10 cellular contexts compared by ENCODE assay signal in genomic region chrX:103586659-103587058, GRCh38. TPM values are rescaled to one million over a fixed set of nuclear protein-coding genes. Genes with fewer than 3 reads are reported as not detected.
DNase-seq lines count a peak whose midpoint lies in the region; ATAC-seq and TF ChIP-seq lines count a peak whose summit lies in the region.
"Had no signal": no experiment of that assay in that cellular context is flagged by ENCODE, and none has a peak within 500 bp of the region (broad histone marks: within the 10 kb centered on the region; RNA-seq: fewer than 3 reads in every experiment).

No MANE protein-coding gene starts in this region.

- peaks cover 20% of the 10 kb centered on the region for H3K36me3 Mint-ChIP-seq in Calu3 (ENCODE audit: insufficient read depth, unreplicated experiment)
- no peaks in the 10 kb centered on the region for H3K36me3 Mint-ChIP-seq in T-cell

- H3K27ac Mint-ChIP-seq in Calu3 (ENCODE audit: unreplicated experiment) (peak overlapping the region; percentile 77), T-cell (no peak overlapping the region)

- peak overlapping the region; percentile 87 for H3K4me3 Mint-ChIP-seq in Calu3 (ENCODE audit: low read depth, unreplicated experiment)
- H3K4me3 Mint-ChIP-seq in T-cell = peak overlapping the region; percentile 11 to 85 (median 83)

- CTCF ChIA-PET in Calu3 (lab: Charles Lee) (no interaction called here), T-cell (lab: Charles Lee) (no interaction called here)

- H3K4me1 ChIP-seq in sigmoid colon = peaks cover 0 to 13% (median 0%) of the 10 kb centered on the region in 4 donors

- WGBS in sigmoid colon, 2 donors = 65 to 79% methylated on average over 4 of the region's 4 CpGs

- H3K4me1 Mint-ChIP-seq in Calu3 (ENCODE audit: low read depth, unreplicated experiment) (peaks cover 12% of the 10 kb centered on the region), T-cell (peaks cover 13 to 18% (median 14%) of the 10 kb centered on the region in 3 donors)

- H3K27me3 Mint-ChIP-seq in Calu3 (ENCODE audit: unreplicated experiment) (no peaks in the 10 kb centered on the region), T-cell (peaks cover 0 to 21% of the 10 kb centered on the region in 2 donors)

- H3K27ac ChIP-seq in sigmoid colon = peak overlapping the region; percentile 87 to 92 (median 88)

- ATAC-seq in T-cell (replicated peaks in 1 of 4) (no peak), HG03045 (IDR thresholded peaks at IDR 0.05; ENCODE audit: unreplicated experiment) (no peak), HG02610 (IDR thresholded peaks at IDR 0.05; ENCODE audit: unreplicated experiment) (no peak)

- H3K9me3 ChIP-seq in sigmoid colon = no peaks in the 10 kb centered on the region

- no peak for TF ChIP-seq POLR2A in sigmoid colon (IDR thresholded peaks at IDR 0.05)

- H3K4me3 ChIP-seq in fibroblast of pulmonary artery (replicated peaks; ENCODE audit: low read depth, low read length) = peak overlapping the region; percentile 76
- H3K4me3 ChIP-seq in sigmoid colon = peak overlapping the region in 3 of 4 donors; percentile 63 to 65 (median 65)

- H3K27me3 ChIP-seq in sigmoid colon = no peaks in the 10 kb centered on the region

- DNase-seq in Calu3 (no peak), T-cell (no peak), fibroblast of pulmonary artery (ENCODE audit: low read depth) (no peak), sigmoid colon (no peak), NCI-H1092 treated with DMSO at 0.1 percent for 48 hours (lab: John Stamatoyannopoulos, UW) (no peak), SK-N-DZ (ENCODE audit: low spot score) (no peak)
- DNase-seq: effector CD4-positive, alpha-beta T cell; T1000 had no signal

- TF ChIP-seq EP300 in sigmoid colon (IDR thresholded peaks at IDR 0.05) = no peak

- TF ChIP-seq CTCF in Calu3 (IDR thresholded peaks at IDR 0.05; ENCODE audit: unreplicated experiment) = no peak
- no peak for TF ChIP-seq CTCF in fibroblast of pulmonary artery (IDR thresholded peaks at IDR 0.05; ENCODE audit: low read length, missing control alignments)
- no peak for TF ChIP-seq CTCF in sigmoid colon (IDR thresholded peaks at IDR 0.05)

- H3K9me3 Mint-ChIP-seq in Calu3 (ENCODE audit: low read depth, unreplicated experiment) = no peaks in the 10 kb centered on the region
- H3K9me3 Mint-ChIP-seq in T-cell = no peaks in the 10 kb centered on the region

- POLR2A ChIA-PET in T-cell (lab: Charles Lee) = no interaction called here

- intact Hi-C loops in Calu3 (cut with micrococcal nuclease; ENCODE audit: unreplicated experiment) (no loop called here), sigmoid colon (cut with DNase I) (loop anchor here (2.0 to 5.0 kb wide), 2 partner anchors 42 to 101 kb away; partner anchors contain the start of genes MORF4L2 and TCEAL1)

- BruUV-seq in Calu3 (replicated peaks; lab: Mats Ljungman, UMichigan) = no TSS peak

- H3K36me3 ChIP-seq in sigmoid colon = peaks cover 0 to 7% (median 0%) of the 10 kb centered on the region in 4 donors

RNA-seq across cellular contexts. Expression of gene TCEAL4, which starts 1.3 kb away (rescaled TPM):
- total RNA-seq in Calu3 (2022) (57.6 and 68.0 TPM in 2 replicates), T-cell (10 to 100 TPM in 2 of 5 donors, 1 to 10 TPM in 3; 9.4 to 12.4 (median 9.4) TPM), sigmoid colon (100 to 1,000 TPM; 127 to 366 (median 178) TPM)
- polyA plus RNA-seq in sigmoid colon = 100 to 1,000 TPM in 1 of 3 donors, 10 to 100 TPM in 2; 54.8 to 117 (median 62.1) TPM
- 35.8 and 46.2 TPM in 2 replicates for polyA plus RNA-seq in SK-N-DZ (2014; cell fraction: cytosol; rRNA removed)
- 20.5 and 22.0 TPM in 2 replicates for polyA plus RNA-seq in SK-N-DZ (2014; cell fraction: nucleus; rRNA removed)

RNA-seq across cellular contexts. Expression of gene TCEAL3, which starts 21.1 kb away (rescaled TPM):
- total RNA-seq in Calu3 (2022) = 9.1 TPM in 2 replicates
- total RNA-seq in T-cell = 1 to 10 TPM; 4.3 to 6.8 (median 5.8) TPM
- 10 to 100 TPM; 55.3 to 68.3 (median 61.4) TPM for total RNA-seq in sigmoid colon
- polyA plus RNA-seq in sigmoid colon = 10 to 100 TPM; 13.9 to 31.8 (median 17.7) TPM
- 5.5 and 10.6 TPM in 2 replicates for polyA plus RNA-seq in SK-N-DZ (2014; cell fraction: cytosol; rRNA removed)
- polyA plus RNA-seq in SK-N-DZ (2014; cell fraction: nucleus; rRNA removed) = 1.2 and 5.8 TPM in 2 replicates

RNA-seq across cellular contexts. Expression of gene TCEAL1, which starts 42.1 kb away (rescaled TPM):
- total RNA-seq in Calu3 (2022) = 16.4 and 17.1 TPM in 2 replicates
- total RNA-seq in T-cell = 10 to 100 TPM in 1 of 5 donors, 1 to 10 TPM in 4; 5.0 to 10.0 (median 7.7) TPM
- total RNA-seq in sigmoid colon = 100 to 1,000 TPM; 135 to 186 (median 173) TPM
- polyA plus RNA-seq in sigmoid colon = 10 to 100 TPM; 19.5 to 24.6 (median 20.1) TPM
- 48.9 and 57.5 TPM in 2 replicates for polyA plus RNA-seq in SK-N-DZ (2014; cell fraction: cytosol; rRNA removed)
- 60.0 and 69.5 TPM in 2 replicates for polyA plus RNA-seq in SK-N-DZ (2014; cell fraction: nucleus; rRNA removed)
